Comparison of ENCODE assay signal across 24 cellular contexts in the genomic region with DNA sequence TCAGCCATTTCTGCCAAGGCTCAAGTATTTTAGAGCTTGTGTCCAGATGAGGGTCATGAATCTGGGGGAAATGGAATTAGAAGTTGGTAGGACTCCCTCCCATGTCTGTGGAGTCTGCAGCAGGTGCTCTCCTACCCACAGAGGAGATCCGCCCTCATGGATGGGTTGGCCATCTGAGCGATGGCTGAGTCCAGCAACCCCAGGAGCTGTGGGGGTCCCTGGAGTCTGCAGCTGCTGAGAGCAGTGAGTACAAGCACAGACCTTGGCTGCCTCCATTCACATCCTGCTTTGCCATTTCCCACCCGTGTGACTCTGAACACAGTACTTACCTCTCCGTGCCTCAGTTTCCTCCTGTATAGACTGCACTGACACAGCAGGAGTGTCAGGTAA. TPM values are rescaled to one million over a fixed set of nuclear protein-coding genes. Genes with fewer than 3 reads are reported as not detected.
DNase-seq lines count a peak whose midpoint lies in the region; ATAC-seq, FAIRE-seq and TF ChIP-seq lines count a peak whose summit lies in the region.
"Had no signal": no experiment of that assay in that cellular context is flagged by ENCODE, and none has a peak within 500 bp of the region (broad histone marks: within the 10 kb centered on the region; RNA-seq: fewer than 3 reads in every experiment).

No MANE protein-coding gene starts in this region.

- no peak overlapping the region for H3K27ac Mint-ChIP-seq in MCF 10A (ENCODE audit: low read depth, unreplicated experiment)
- H3K27ac Mint-ChIP-seq: activated B cell treated with CpG ODN at 0.5 μM for 24 hours; activated CD8-positive, alpha-beta T cell treated with anti-CD3 and anti-CD28 coated beads, Interleukin-2, amount 10 ng/mL, durations not matched to agents 7 days and 5 days; activated naive CD4-positive, alpha-beta T cell treated with anti-CD3 and anti-CD28 coated beads for 36 hours; activated T-cell treated with anti-CD3 and anti-CD28 coated beads, Interleukin-2, amount 50 U/mL, for 24 hours; T-helper 2 cell treated with Interferon-gamma antibody and Interleukin-4, amounts not matched to agents 5 μg/mL and 100 μg/mL, for 36 hours; type B pancreatic cell had no signal

- H3K4me3 ChIP-seq in breast epithelium (no peak overlapping the region), H1 (ENCODE audit: extremely low read depth in 1 of 4, insufficient read depth in 2 of 4, low read depth in 3 of 4, low read length in 4 of 4) (no peak overlapping the region), neuronal stem cell (ENCODE audit: low read length in 2 of 2) (no peak overlapping the region), transverse colon (no peak overlapping the region)
- H3K4me3 ChIP-seq: SK-N-MC had no signal

- ATAC-seq in left colon: no peak
- ATAC-seq: activated CD8-positive, alpha-beta T cell treated with anti-CD3 and anti-CD28 coated beads, Interleukin-2, amount 10 ng/mL, durations not matched to agents 7 days and 5 days; stimulated activated naive B cell treated with anti-CD40 and anti-IgM and Interleukin-4, amounts not matched to agents 10 μg/mL and 1 μg/mL and 100 μg/mL, for 72 hours had no signal

- no peak overlapping the region for H3K18ac ChIP-seq in H1 (ENCODE audit: extremely low read depth, low read length)
- no peak overlapping the region for H3K18ac ChIP-seq in neuronal stem cell (ENCODE audit: low read length)

- H3K79me2 ChIP-seq in H1 (ENCODE audit: control insufficient read depth in 1 of 2, insufficient read depth in 2 of 2, low read length in 2 of 2): no peaks in the 10 kb centered on the region

- H3K23ac ChIP-seq in H1 (ENCODE audit: insufficient read length): no peak overlapping the region
- H3K23ac ChIP-seq in neuronal stem cell (ENCODE audit: low read depth, low read length, poor library complexity): peak overlapping the region; percentile 5

- H3K27ac ChIP-seq in breast epithelium (peak overlapping the region; percentile 78 to 83), H1 (ENCODE audit: low read depth, low read length) (no peak overlapping the region), neuronal stem cell (replicated peaks; ENCODE audit: low read length) (no peak overlapping the region), transverse colon (peak overlapping the region; percentile 47 to 70 (median 50))
- H3K27ac ChIP-seq: SK-N-MC had no signal

- H3K4me3 Mint-ChIP-seq in MCF 10A (ENCODE audit: unreplicated experiment): no peak overlapping the region
- H3K4me3 Mint-ChIP-seq: activated B cell treated with CpG ODN at 0.5 μM for 24 hours; activated CD8-positive, alpha-beta T cell treated with anti-CD3 and anti-CD28 coated beads, Interleukin-2, amount 10 ng/mL, durations not matched to agents 7 days and 5 days; activated naive CD4-positive, alpha-beta T cell treated with anti-CD3 and anti-CD28 coated beads for 36 hours; activated T-cell treated with anti-CD3 and anti-CD28 coated beads, Interleukin-2, amount 50 U/mL, for 24 hours; stimulated activated naive B cell treated with anti-CD40 and anti-IgM and Interleukin-4, amounts not matched to agents 10 μg/mL and 1 μg/mL and 100 μg/mL, for 72 hours; T-helper 2 cell treated with Interferon-gamma antibody and Interleukin-4, amounts not matched to agents 5 μg/mL and 100 μg/mL, for 36 hours; type B pancreatic cell had no signal

- H3K36me3 Mint-ChIP-seq in MCF 10A (ENCODE audit: insufficient read depth, unreplicated experiment): no peaks in the 10 kb centered on the region
- H3K36me3 Mint-ChIP-seq: stimulated activated naive B cell treated with anti-CD40 and anti-IgM and Interleukin-4, amounts not matched to agents 10 μg/mL and 1 μg/mL and 100 μg/mL, for 72 hours; type B pancreatic cell had no signal

- BruUV-seq in MCF 10A (replicated peaks; lab: Mats Ljungman, UMichigan): no TSS peak

- H4K20me1 ChIP-seq in H1 (replicated peaks in 1 of 2; ENCODE audit: control insufficient read depth in 1 of 2, insufficient read depth in 2 of 2, low read length in 2 of 2): no peaks in the 10 kb centered on the region

- DNase-seq in breast epithelium (ENCODE audit: low spot score in 2 of 2): no peak
- DNase-seq in MCF 10A (ENCODE audit: unreplicated experiment): no peak
- no peak for DNase-seq in H1 (ENCODE audit: low read depth in 1 of 2, low spot score in 2 of 2)
- no peak for DNase-seq in neuronal stem cell (ENCODE audit: low spot score)
- DNase-seq in transverse colon: no peak
- DNase-seq in occipital lobe (lab: John Stamatoyannopoulos, UW): no peak
- no peak for DNase-seq in left colon
- DNase-seq in NCI-H1092 treated with DMSO at 0.1 percent for 48 hours (lab: John Stamatoyannopoulos, UW): no peak
- DNase-seq: 8988T; activated B cell treated with CpG ODN at 0.5 μM for 24 hours; activated CD8-positive, alpha-beta T cell treated with anti-CD3 and anti-CD28 coated beads, Interleukin-2, amount 10 ng/mL, durations not matched to agents 7 days and 5 days; activated naive CD4-positive, alpha-beta T cell treated with anti-CD3 and anti-CD28 coated beads for 36 hours; activated T-cell treated with anti-CD3 and anti-CD28 coated beads, Interleukin-2, amount 50 U/mL, for 24 hours; hippocampal formation; NCI-H1436 treated with DMSO at 0.1 percent for 48 hours; retina; stimulated activated naive B cell treated with anti-CD40 and anti-IgM and Interleukin-4, amounts not matched to agents 10 μg/mL and 1 μg/mL and 100 μg/mL, for 72 hours had no signal

- no peaks in the 10 kb centered on the region for H3K9me3 ChIP-seq in breast epithelium
- no peaks in the 10 kb centered on the region for H3K9me3 ChIP-seq in H1 (ENCODE audit: insufficient read depth in 2 of 2, low read depth in 1 of 2, low read length in 1 of 2)
- H3K9me3 ChIP-seq in neuronal stem cell (replicated peaks in 1 of 2; ENCODE audit: control insufficient read depth in 2 of 2, insufficient read depth in 1 of 2, low read depth in 1 of 2, low read length in 2 of 2): no peaks in the 10 kb centered on the region
- no peaks in the 10 kb centered on the region for H3K9me3 ChIP-seq in transverse colon

- no peak overlapping the region for H3K4me2 ChIP-seq in H1 (ENCODE audit: insufficient read depth in 1 of 2, low read depth in 2 of 2, low read length in 2 of 2)
- H3K4me2 ChIP-seq in neuronal stem cell (ENCODE audit: insufficient read depth, low read length, poor library complexity, severe bottlenecking): no peak overlapping the region

- H3K79me1 ChIP-seq in H1 (ENCODE audit: low read depth, low read length) (no peaks in the 10 kb centered on the region), neuronal stem cell (ENCODE audit: low read depth, low read length) (no peaks in the 10 kb centered on the region)

- TF ChIP-seq RAD21 in H1 (IDR thresholded peaks at IDR 0.05 in 1 of 2, conservative IDR thresholded peaks at IDR 0.05 in 1 of 2; ENCODE audit: low read depth in 2 of 2, low read length in 2 of 2): no peak

- 0 out of 2 replicates have a peak overlapping the region, but pooled peaks have one; percentile 55 for H2BK12ac ChIP-seq in H1 (ENCODE audit: low read depth, low read length)
- H2BK12ac ChIP-seq in neuronal stem cell (ENCODE audit: low read length): no peak overlapping the region

- no peak overlapping the region for H2BK120ac ChIP-seq in H1 (replicated peaks; ENCODE audit: low read depth, low read length)
- H2BK120ac ChIP-seq in neuronal stem cell (ENCODE audit: low read depth, low read length): no peak overlapping the region

- TF ChIP-seq POLR2A in breast epithelium (IDR thresholded peaks at IDR 0.05): no peak
- TF ChIP-seq POLR2A in H1 (IDR thresholded peaks at IDR 0.05; ENCODE audit: control extremely low read depth in 1 of 2, low read depth in 2 of 2, low read length in 2 of 2): no peak
- TF ChIP-seq POLR2A in transverse colon (IDR thresholded peaks at IDR 0.05): no peak

- H4K5ac ChIP-seq in H1 (ENCODE audit: insufficient read length, low read depth, low read length): no peak overlapping the region

- TF ChIP-seq CTCF in breast epithelium (IDR thresholded peaks at IDR 0.05) (no peak), MCF 10A (IDR thresholded peaks at IDR 0.05; ENCODE audit: unreplicated experiment) (no peak), H1 (IDR thresholded peaks at IDR 0.05; ENCODE audit: control extremely low read depth in 1 of 3, insufficient read depth in 1 of 3, low read depth in 1 of 3, low read length in 3 of 3) (no peak), transverse colon (IDR thresholded peaks at IDR 0.05) (no peak)

- no peak overlapping the region for H3K9ac ChIP-seq in H1 (replicated peaks in 1 of 4; ENCODE audit: extremely low read depth in 1 of 4, low read depth in 3 of 4, low read length in 3 of 4)
- no peak overlapping the region for H3K9ac ChIP-seq in neuronal stem cell (ENCODE audit: low read depth, low read length, poor library complexity)

- H3K4me1 Mint-ChIP-seq in MCF 10A (ENCODE audit: insufficient read depth, unreplicated experiment): peaks cover 33% of the 10 kb centered on the region
- H3K4me1 Mint-ChIP-seq: activated B cell treated with CpG ODN at 0.5 μM for 24 hours had no signal

- H3K9me3 Mint-ChIP-seq in MCF 10A (ENCODE audit: unreplicated experiment): no peaks in the 10 kb centered on the region
- H3K9me3 Mint-ChIP-seq: activated B cell treated with CpG ODN at 0.5 μM for 24 hours; activated naive CD4-positive, alpha-beta T cell treated with anti-CD3 and anti-CD28 coated beads for 36 hours; activated T-cell treated with anti-CD3 and anti-CD28 coated beads, Interleukin-2, amount 50 U/mL, for 24 hours; stimulated activated naive B cell treated with anti-CD40 and anti-IgM and Interleukin-4, amounts not matched to agents 10 μg/mL and 1 μg/mL and 100 μg/mL, for 72 hours; T-helper 2 cell treated with Interferon-gamma antibody and Interleukin-4, amounts not matched to agents 5 μg/mL and 100 μg/mL, for 36 hours; type B pancreatic cell had no signal

- H2AFZ ChIP-seq in H1 (ENCODE audit: low read length) (no peak overlapping the region), neuronal stem cell (ENCODE audit: low read length) (no peak overlapping the region)

- no peak overlapping the region for H2BK20ac ChIP-seq in H1 (ENCODE audit: low read length)

- no peaks in the 10 kb centered on the region for H3K27me3 ChIP-seq in breast epithelium
- no peaks in the 10 kb centered on the region; a peak in 2 of 7 replicates for H3K27me3 ChIP-seq in H1 (replicated peaks in 1 of 4; ENCODE audit: control insufficient read depth in 3 of 4, extremely low read depth in 1 of 4, insufficient read depth in 3 of 4, low read length in 3 of 4)
- H3K27me3 ChIP-seq in neuronal stem cell (ENCODE audit: control insufficient read depth in 3 of 3, insufficient read depth in 3 of 3, low read depth in 1 of 3, low read length in 3 of 3): peaks cover 0 to 25% (median 0%) of the 10 kb centered on the region in 3 experiments
- H3K27me3 ChIP-seq in transverse colon: no peaks in the 10 kb centered on the region

- peak overlapping the region; percentile 33; the same call in 1 of the 2 replicates for H2BK15ac ChIP-seq in H1 (ENCODE audit: low read length)
- H2BK15ac ChIP-seq in neuronal stem cell (ENCODE audit: low read length): no peak overlapping the region

- CTCF ChIA-PET in MCF 10A (lab: Yijun Ruan, JAX): interaction anchor here (0.6 to 1.7 kb wide), 5 partner anchors 28 to 287 kb away, joined by 3 to 5 read pairs (median 3); no protein-coding TSS in a partner anchor
- CTCF ChIA-PET in H1 (lab: Charles Lee; ENCODE audit: partially characterized antibody): interaction anchor here (0.7 to 8.6 kb wide), 33 partner anchors 9 to 187 kb away, joined by 3 to 72 read pairs (median 5); a partner anchor contains a TSS

- H3K36me3 ChIP-seq in breast epithelium (no peaks in the 10 kb centered on the region), H1 (ENCODE audit: control insufficient read depth in 2 of 4, insufficient read depth in 4 of 4, low read length in 3 of 4) (no peaks in the 10 kb centered on the region), neuronal stem cell (replicated peaks in 1 of 2; ENCODE audit: control insufficient read depth in 2 of 2, insufficient read depth in 2 of 2, low read length in 2 of 2) (no peaks in the 10 kb centered on the region), transverse colon (no peaks in the 10 kb centered on the region)

- WGBS in H1 (ENCODE audit: extremely low coverage in 1 of 2, insufficient coverage in 1 of 2, insufficient read length in 1 of 2, insufficient replicate concordance in 2 of 2, low coverage in 1 of 2, low lambda C conversion rate in 2 of 2, missing lambda C conversion rate in 1 of 2), 2 experiments: 96% methylated on average over 4 of the region's 4 CpGs; no CpG with 5 or more reads in 1 of the 2 experiments
- WGBS in neuronal stem cell (ENCODE audit: extremely low coverage in 2 of 2, insufficient read length in 2 of 2, insufficient replicate concordance in 1 of 2), 2 donors: no CpG with 5 or more reads among the region's 4 CpGs
- 47% methylated on average over 4 of the region's 4 CpGs; no CpG with 5 or more reads in 1 of the 2 donors for WGBS in transverse colon (ENCODE audit: low coverage in 1 of 2), 2 donors

- no peaks in the 10 kb centered on the region for H3K27me3 Mint-ChIP-seq in MCF 10A (ENCODE audit: insufficient read depth, unreplicated experiment)

- no peak overlapping the region for H3K56ac ChIP-seq in H1 (replicated peaks; ENCODE audit: insufficient read length, low read depth, low read length)

- H4K91ac ChIP-seq in H1 (replicated peaks; ENCODE audit: insufficient read length, low read length) (no peak overlapping the region), neuronal stem cell (ENCODE audit: low read depth, low read length, poor library complexity) (no peak overlapping the region)

- H3K14ac ChIP-seq in H1 (ENCODE audit: insufficient read length): no peak overlapping the region
- no peak overlapping the region for H3K14ac ChIP-seq in neuronal stem cell (ENCODE audit: low read length)

- H3K4me1 ChIP-seq in breast epithelium: peaks cover 10 to 35% of the 10 kb centered on the region in 2 donors
- peaks cover 0 to 13% (median 8%) of the 10 kb centered on the region in 4 experiments; a peak in 4 of 7 replicates for H3K4me1 ChIP-seq in H1 (replicated peaks in 1 of 4; ENCODE audit: control insufficient read depth in 3 of 4, insufficient read depth in 4 of 4, low read length in 3 of 4)
- H3K4me1 ChIP-seq in neuronal stem cell (ENCODE audit: control insufficient read depth in 2 of 2, insufficient read depth in 1 of 2, low read depth in 1 of 2, low read length in 2 of 2): peaks cover 10 to 23% of the 10 kb centered on the region in 2 donors
- H3K4me1 ChIP-seq in transverse colon: peaks cover 30 to 92% (median 63%) of the 10 kb centered on the region in 4 donors

- H2BK5ac ChIP-seq in H1 (ENCODE audit: low read depth, low read length) (no peak overlapping the region), neuronal stem cell (ENCODE audit: low read length) (no peak overlapping the region)

- H3K23me2 ChIP-seq in H1 (ENCODE audit: low read depth, low read length): no peaks in the 10 kb centered on the region; the same call in 1 of the 2 replicates

- H2AK5ac ChIP-seq in H1 (ENCODE audit: low read depth, low read length) (no peak overlapping the region), neuronal stem cell (ENCODE audit: low read depth, low read length) (peak overlapping the region; percentile 10)

- in situ Hi-C loops in transverse colon (cut with MboI; ENCODE audit: low pct_ligation_motif_present in 1 of 4, low pct_unique_long_range_greater_than_20kb in 1 of 4, low sequenced_read_pairs in 3 of 4): no loop called here

- TF ChIP-seq EP300 in H1 (IDR thresholded peaks at IDR 0.05; ENCODE audit: borderline replicate concordance in 1 of 2, low read depth in 2 of 2, low read length in 2 of 2): no peak
- no peak for TF ChIP-seq EP300 in transverse colon (IDR thresholded peaks at IDR 0.05; ENCODE audit: low read depth)

- POLR2A ChIA-PET in MCF 10A (lab: Yijun Ruan, JAX) (interaction anchor here (0.8 to 2.1 kb wide), 4 partner anchors 23 to 165 kb away, joined by 3 to 9 read pairs (median 4); no protein-coding TSS in a partner anchor), H1 (lab: Charles Lee; ENCODE audit: partially characterized antibody) (interaction anchor here (0.7 to 1.0 kb wide), 3 partner anchors 12 to 54 kb away, joined by 3 to 4 read pairs (median 3); no protein-coding TSS in a partner anchor)

- H3K4ac ChIP-seq in H1 (replicated peaks; ENCODE audit: insufficient read length, low read depth, low read length): no peak overlapping the region
- H3K4ac ChIP-seq in neuronal stem cell (ENCODE audit: low read length): no peak overlapping the region

- FAIRE-seq in H1 (lab: Jason Lieb, UNC): no peak
- FAIRE-seq: colon, endometrium had no signal

- intact Hi-C loops in breast epithelium (cut with DNase I; ENCODE audit: low total_unique reads) (no loop called here), MCF 10A (cut with micrococcal nuclease) (loop anchor here (1.0 to 2.0 kb wide), 2 partner anchors 26 to 48 kb away; a partner anchor contains a TSS), transverse colon (cut with DNase I; ENCODE audit: low total_unique reads) (no loop called here), left colon (cut with DNase I, micrococcal nuclease) (no loop called here)

- H4K8ac ChIP-seq in H1 (ENCODE audit: extremely low read depth, insufficient read depth, low read length) (no peak overlapping the region), neuronal stem cell (ENCODE audit: low read depth, low read length) (no peak overlapping the region)

RNA-seq across cellular contexts. Expression of a gene that starts 25.8 kb away (rescaled TPM):
- total RNA-seq in breast epithelium (10 to 100 TPM in 2 of 3 donors, 1 to 10 TPM in 1; 6.3 to 22.4 (median 15.4) TPM), MCF 10A (2022) (6.3 and 7.1 TPM in 2 replicates), transverse colon (10 to 100 TPM; 15.5 to 89.4 (median 41.8) TPM), occipital lobe (5.8 TPM), left colon (10 to 100 TPM; 43.6 to 73.9 TPM)
- total RNA-seq in H1 (2021; fragmentation: NEBNext Ultra II Directional; extraction: Animal tissue kit (Norgen Biotek cat#: 25700)): 1.9 and 2.3 TPM in 2 replicates
- 2.2 and 2.3 TPM in 2 replicates for polyA plus RNA-seq in H1 (2011; rRNA removed)
- polyA plus RNA-seq in H1 (2011; cell fraction: cytosol; rRNA removed): 1.7 TPM
- 3.0 TPM for polyA plus RNA-seq in H1 (2011; cell fraction: nucleus; rRNA removed)
- polyA plus RNA-seq in H1 (2012, experiment 1 of 2): 0.95 to 1.6 TPM (median 1.3 TPM) in 4 replicates
- 1.3 TPM for polyA plus RNA-seq in H1 (2012, experiment 2 of 2)
- polyA plus RNA-seq in H1 (2013, experiment 1 of 2): 1.9 TPM
- polyA plus RNA-seq in H1 (2013, experiment 2 of 2): 1.7 TPM
- 1.8 and 5.5 TPM in 2 replicates for polyA minus RNA-seq in H1 (2011; rRNA and poly(A)+ RNA removed)
- polyA minus RNA-seq in H1 (2011; cell fraction: cytosol; rRNA and poly(A)+ RNA removed): 1.2 TPM
- 3.1 TPM for polyA minus RNA-seq in H1 (2011; cell fraction: nucleus; rRNA and poly(A)+ RNA removed)
- polyA plus RNA-seq in neuronal stem cell (2013, experiment 1 of 2): 3.8 TPM
- polyA plus RNA-seq in neuronal stem cell (2013, experiment 2 of 2): 3.2 TPM

RNA-seq across cellular contexts. Expression of a gene that starts 46.4 kb away (rescaled TPM):
- total RNA-seq in breast epithelium: under 1 TPM; under 0.01 to 0.33 (median 0.15) TPM
- not detected in 2 replicates for total RNA-seq in MCF 10A (2022)
- total RNA-seq in H1 (2021; fragmentation: NEBNext Ultra II Directional; extraction: Animal tissue kit (Norgen Biotek cat#: 25700)): 19.1 and 19.4 TPM in 2 replicates
- 9.6 and 12.4 TPM in 2 replicates for polyA plus RNA-seq in H1 (2011; rRNA removed)
- polyA plus RNA-seq in H1 (2011; cell fraction: cytosol; rRNA removed): 10.0 TPM
- polyA plus RNA-seq in H1 (2011; cell fraction: nucleus; rRNA removed): 15.5 TPM
- polyA plus RNA-seq in H1 (2012, experiment 1 of 2): 26.8 to 40.0 TPM (median 29.3 TPM) in 4 replicates
- polyA plus RNA-seq in H1 (2012, experiment 2 of 2): 13.4 TPM
- polyA plus RNA-seq in H1 (2013, experiment 1 of 2): 17.4 TPM
- 12.8 TPM for polyA plus RNA-seq in H1 (2013, experiment 2 of 2)
- 7.4 and 9.0 TPM in 2 replicates for polyA minus RNA-seq in H1 (2011; rRNA and poly(A)+ RNA removed)
- 21.7 TPM for polyA minus RNA-seq in H1 (2011; cell fraction: cytosol; rRNA and poly(A)+ RNA removed)
- polyA minus RNA-seq in H1 (2011; cell fraction: nucleus; rRNA and poly(A)+ RNA removed): 28.7 TPM
- 0.57 TPM for polyA plus RNA-seq in neuronal stem cell (2013, experiment 1 of 2)
- 0.47 TPM for polyA plus RNA-seq in neuronal stem cell (2013, experiment 2 of 2)
- total RNA-seq in transverse colon: not detected
- total RNA-seq in occipital lobe: 1.7 TPM
- total RNA-seq in left colon: 1 to 10 TPM in 1 of 2 donors, under 1 TPM in 1; 0.31 to 1.1 TPM
- total RNA-seq: activated CD8-positive, alpha-beta T cell treated with anti-CD3 and anti-CD28 coated beads, Interleukin-2, amount 10 ng/mL, durations not matched to agents 7 days and 5 days; H4; mononuclear cell had no signal

Comparison
In these comparisons a context has a peak if more than half of its experiments do, and no peak if none do; other contexts are left out.
1. H3K27ac ChIP-seq: peak in breast epithelium (2 of 2) and transverse colon (4 of 4); none in H1 (single experiment) and neuronal stem cell (single experiment).